ENCODE assay signal across 14 cellular contexts in genomic region chr2:58734365-58734764, GRCh38.
DNase-seq lines count a peak whose midpoint lies in the region; ATAC-seq and TF ChIP-seq lines count a peak whose summit lies in the region.
"Had no signal": no experiment of that assay in that cellular context is flagged by ENCODE, and none has a peak within 500 bp of the region (broad histone marks: within the 10 kb centered on the region; RNA-seq: fewer than 3 reads in every experiment).

No MANE protein-coding gene starts in this region.

- no peak overlapping the region for H3K27ac ChIP-seq in brain microvascular endothelial cell
- H3K27ac ChIP-seq in tibial nerve: no peak overlapping the region
- H3K27ac ChIP-seq in SK-N-SH (ENCODE audit: low read depth in 2 of 2, low read length in 1 of 2): no peak overlapping the region
- H3K27ac ChIP-seq: esophagus squamous epithelium, uterus had no signal

- no peaks in the 10 kb centered on the region for H4K20me1 ChIP-seq in SK-N-SH (ENCODE audit: insufficient read depth)

- no peak for ATAC-seq in HG03469 (IDR thresholded peaks at IDR 0.05; ENCODE audit: unreplicated experiment)
- ATAC-seq: WTC11 had no signal

- CTCF ChIA-PET in SK-N-SH (lab: Yijun Ruan, JAX): interaction anchor here (0.8 kb wide), 1 partner anchor 14 kb away, joined by 5 read pairs; no protein-coding TSS in a partner anchor

- H3K4me1 ChIP-seq in tibial nerve: no peaks in the 10 kb centered on the region
- no peaks in the 10 kb centered on the region; a peak in 1 of 4 replicates for H3K4me1 ChIP-seq in SK-N-SH (ENCODE audit: control insufficient read depth in 1 of 2, insufficient read depth in 2 of 2, low read depth in 1 of 2, low read length in 1 of 2)
- H3K4me1 ChIP-seq: Caco-2, esophagus squamous epithelium, uterus had no signal

- H3K9me2 ChIP-seq in SK-N-SH: no peaks in the 10 kb centered on the region

- H3K4me2 ChIP-seq in SK-N-SH: no peak overlapping the region

- TF ChIP-seq CTCF in brain microvascular endothelial cell (IDR thresholded peaks at IDR 0.05; ENCODE audit: low read depth, low read length, missing control alignments) (no peak), tibial nerve (IDR thresholded peaks at IDR 0.05) (no peak), SK-N-SH (IDR thresholded peaks at IDR 0.05) (no peak)

- no peaks in the 10 kb centered on the region for H3F3A ChIP-seq in SK-N-SH (replicated peaks; ENCODE audit: insufficient read depth)

- DNase-seq in NCI-H2227 (lab: John Stamatoyannopoulos, UW; ENCODE audit: unreplicated experiment): peak; percentile 25
- no peak for DNase-seq in NCI-H2227 treated with DMSO at 0.1 percent for 48 hours (lab: John Stamatoyannopoulos, UW)
- peak; percentile 80 for DNase-seq in NCI-H146 treated with DMSO at 0.1 percent for 48 hours (lab: John Stamatoyannopoulos, UW; ENCODE audit: unreplicated experiment)
- DNase-seq in brain microvascular endothelial cell: peak; percentile 17
- peak; percentile 79 for DNase-seq in renal cortical epithelial cell (ENCODE audit: low read depth)
- DNase-seq in tibial nerve (ENCODE audit: low spot score in 2 of 2): no peak
- DNase-seq in SK-N-SH: no peak
- DNase-seq: activated naive CD8-positive, alpha-beta T cell treated with anti-CD3 and anti-CD28 coated beads for 36 hours; Caco-2; esophagus squamous epithelium; stimulated activated CD4-positive, alpha-beta T cell treated with anti-CD3 and anti-CD28 coated beads, Interleukin-2, amount 100 ng/mL, for 24 hours; uterus had no signal

- POLR2A ChIA-PET in SK-N-SH (lab: Yijun Ruan, JAX): no interaction called here

- WGBS in tibial nerve, 2 donors: 56 to 57% methylated on average over 1 of the region's 1 CpG
- 60% methylated on average over 1 of the region's 1 CpG for WGBS in SK-N-SH (ENCODE audit: low lambda C conversion rate)

- in situ Hi-C loops in brain microvascular endothelial cell (cut with HindIII; ENCODE audit: low pct_ligation_motif_present, low sequenced_read_pairs): no loop called here

- H3K27me3 ChIP-seq in brain microvascular endothelial cell (replicated peaks) (no peaks in the 10 kb centered on the region), tibial nerve (no peaks in the 10 kb centered on the region), SK-N-SH (ENCODE audit: insufficient read depth) (no peaks in the 10 kb centered on the region)
- H3K27me3 ChIP-seq: esophagus squamous epithelium, uterus had no signal

- H3K9me3 ChIP-seq in tibial nerve: no peaks in the 10 kb centered on the region
- H3K9me3 ChIP-seq in SK-N-SH: no peaks in the 10 kb centered on the region
- H3K9me3 ChIP-seq: Caco-2, esophagus squamous epithelium, uterus had no signal

- no peaks in the 10 kb centered on the region for H3K79me2 ChIP-seq in SK-N-SH (ENCODE audit: insufficient read depth)

- TF ChIP-seq EP300 in tibial nerve (IDR thresholded peaks at IDR 0.05) (no peak), SK-N-SH (IDR thresholded peaks at IDR 0.05; ENCODE audit: borderline replicate concordance in 1 of 2, low read depth in 1 of 2, low read length in 1 of 2) (no peak)

- no peak overlapping the region for H3K9ac ChIP-seq in SK-N-SH

- no peak for TF ChIP-seq POLR2A in tibial nerve (IDR thresholded peaks at IDR 0.05)

- no peak overlapping the region for H3K4me3 ChIP-seq in brain microvascular endothelial cell (ENCODE audit: low read depth, low read length)
- no peak overlapping the region for H3K4me3 ChIP-seq in tibial nerve
- no peak overlapping the region for H3K4me3 ChIP-seq in SK-N-SH (ENCODE audit: low read depth in 2 of 2, low read length in 1 of 2)
- H3K4me3 ChIP-seq: esophagus squamous epithelium, uterus had no signal

- no peak overlapping the region for H2AFZ ChIP-seq in SK-N-SH (ENCODE audit: low read depth)

- no peaks in the 10 kb centered on the region for H3K36me3 ChIP-seq in brain microvascular endothelial cell (replicated peaks)
- H3K36me3 ChIP-seq in tibial nerve: no peaks in the 10 kb centered on the region
- no peaks in the 10 kb centered on the region for H3K36me3 ChIP-seq in SK-N-SH (replicated peaks in 1 of 2; ENCODE audit: control insufficient read depth in 1 of 2, insufficient read depth in 2 of 2, low read length in 1 of 2)
- H3K36me3 ChIP-seq: esophagus squamous epithelium, uterus had no signal

- no peak for TF ChIP-seq RAD21 in SK-N-SH (IDR thresholded peaks at IDR 0.05; ENCODE audit: low read length)

TF ChIP-seq in SK-N-SH, 30 proteins besides CTCF, POLR2A, EP300 and RAD21:
- TF ChIP-seq PBX3 (IDR thresholded peaks at IDR 0.05) (no peak), RXRA (IDR thresholded peaks at IDR 0.05; ENCODE audit: borderline replicate concordance, low read depth) (no peak), ZBTB33 (IDR thresholded peaks at IDR 0.05; ENCODE audit: borderline replicate concordance, low read depth) (no peak), TAF1 (IDR thresholded peaks at IDR 0.05; ENCODE audit: borderline replicate concordance, low read depth, low read length) (no peak), TEAD4 (IDR thresholded peaks at IDR 0.05; ENCODE audit: borderline replicate concordance, insufficient read depth) (no peak), REST (IDR thresholded peaks at IDR 0.05; ENCODE audit: low read depth, low read length) (no peak), JUND (IDR thresholded peaks at IDR 0.05) (no peak), USF1 (IDR thresholded peaks at IDR 0.05; ENCODE audit: borderline replicate concordance, low read depth) (no peak), SIN3A (IDR thresholded peaks at IDR 0.05; ENCODE audit: borderline replicate concordance, low read depth, low read length) (no peak), RCOR1 (IDR thresholded peaks at IDR 0.05; ENCODE audit: low read length) (no peak)

Comparison
In these comparisons a context has a peak if more than half of its experiments do, and no peak if none do; other contexts are left out.
1. DNase-seq: peak in NCI-H2227 (single experiment), NCI-H146 treated with DMSO at 0.1 percent for 48 hours (single experiment), brain microvascular endothelial cell (single experiment) and renal cortical epithelial cell (single experiment); none in NCI-H2227 treated with DMSO at 0.1 percent for 48 hours (single experiment), tibial nerve (0 of 2) and SK-N-SH (single experiment).